ENCODE assay signal across 9 cellular contexts in genomic region chr14:22737052-22737451, GRCh38. TPM values are rescaled to one million over a fixed set of nuclear protein-coding genes. Genes with fewer than 3 reads are reported as not detected.
DNase-seq lines count a peak whose midpoint lies in the region; ATAC-seq and TF ChIP-seq lines count a peak whose summit lies in the region.
"Had no signal": no experiment of that assay in that cellular context is flagged by ENCODE, and none has a peak within 500 bp of the region (broad histone marks: within the 10 kb centered on the region; RNA-seq: fewer than 3 reads in every experiment).

No MANE protein-coding gene starts in this region.

- H3K36me3 ChIP-seq in smooth muscle cell (ENCODE audit: low read depth): no peaks in the 10 kb centered on the region
- H3K36me3 ChIP-seq in testis (ENCODE audit: low read depth, missing control alignments): no peaks in the 10 kb centered on the region

- no peak overlapping the region for H3K9ac ChIP-seq in smooth muscle cell (ENCODE audit: low read depth)

- TF ChIP-seq POLR2A in testis (IDR thresholded peaks at IDR 0.05): no peak

- peak; percentile 68 for ATAC-seq in HG02885 (IDR thresholded peaks at IDR 0.05; ENCODE audit: poor library complexity, unreplicated experiment)
- peak; percentile 82 to 96 for ATAC-seq in stimulated activated naive B cell treated with anti-CD40 and anti-IgM and Interleukin-4, amounts not matched to agents 10 μg/mL and 1 μg/mL and 100 μg/mL, for 72 hours (replicated peaks)

- peaks cover 4 to 8% of the 10 kb centered on the region in 2 donors for H3K4me1 Mint-ChIP-seq in stimulated activated naive B cell treated with anti-CD40 and anti-IgM and Interleukin-4, amounts not matched to agents 10 μg/mL and 1 μg/mL and 100 μg/mL, for 72 hours
- H3K4me1 Mint-ChIP-seq in CD14-positive monocyte: peaks cover 2% of the 10 kb centered on the region

- 89% methylated on average over 1 of the region's 1 CpG for WGBS in smooth muscle cell (ENCODE audit: low lambda C conversion rate)
- 93 to 97% methylated on average over 1 of the region's 1 CpG for WGBS in testis, 2 donors

- H3K27me3 ChIP-seq in smooth muscle cell (ENCODE audit: low read depth): no peaks in the 10 kb centered on the region
- H3K27me3 ChIP-seq in testis: no peaks in the 10 kb centered on the region

- no peaks in the 10 kb centered on the region for H3K9me3 ChIP-seq in smooth muscle cell (replicated peaks; ENCODE audit: low read depth)
- no peaks in the 10 kb centered on the region for H3K9me3 ChIP-seq in testis

- H3K27me3 Mint-ChIP-seq in stimulated activated naive B cell treated with anti-CD40 and anti-IgM and Interleukin-4, amounts not matched to agents 10 μg/mL and 1 μg/mL and 100 μg/mL, for 72 hours: no peaks in the 10 kb centered on the region
- peaks cover 3 to 8% (median 3%) of the 10 kb centered on the region in 3 donors for H3K27me3 Mint-ChIP-seq in CD14-positive monocyte (ENCODE audit: low read depth in 3 of 3)

- no peak for TF ChIP-seq CTCF in CD14-positive monocyte (IDR thresholded peaks at IDR 0.05)
- no peak for TF ChIP-seq CTCF in smooth muscle cell (IDR thresholded peaks at IDR 0.05; ENCODE audit: borderline replicate concordance, insufficient read depth, poor library complexity, severe bottlenecking)
- TF ChIP-seq CTCF in testis (IDR thresholded peaks at IDR 0.05): no peak

- H4K20me1 ChIP-seq in smooth muscle cell (ENCODE audit: low read depth): no peaks in the 10 kb centered on the region

- peaks cover 2 to 4% of the 10 kb centered on the region in 2 donors for H3K36me3 Mint-ChIP-seq in stimulated activated naive B cell treated with anti-CD40 and anti-IgM and Interleukin-4, amounts not matched to agents 10 μg/mL and 1 μg/mL and 100 μg/mL, for 72 hours
- H3K36me3 Mint-ChIP-seq in CD14-positive monocyte: no peaks in the 10 kb centered on the region

- no peak overlapping the region for H3K4me3 Mint-ChIP-seq in stimulated activated naive B cell treated with anti-CD40 and anti-IgM and Interleukin-4, amounts not matched to agents 10 μg/mL and 1 μg/mL and 100 μg/mL, for 72 hours
- H3K4me3 Mint-ChIP-seq in CD14-positive monocyte: no peak overlapping the region

- H3K4me1 ChIP-seq in smooth muscle cell (ENCODE audit: low read depth): no peaks in the 10 kb centered on the region
- no peaks in the 10 kb centered on the region for H3K4me1 ChIP-seq in testis

- H3K27ac ChIP-seq in smooth muscle cell (ENCODE audit: low read depth): no peak overlapping the region
- H3K27ac ChIP-seq in testis: no peak overlapping the region

- no peak overlapping the region for H3K4me2 ChIP-seq in smooth muscle cell

- no peaks in the 10 kb centered on the region for H3K9me3 Mint-ChIP-seq in stimulated activated naive B cell treated with anti-CD40 and anti-IgM and Interleukin-4, amounts not matched to agents 10 μg/mL and 1 μg/mL and 100 μg/mL, for 72 hours
- H3K9me3 Mint-ChIP-seq in CD14-positive monocyte: peaks cover 0 to 5% (median 4%) of the 10 kb centered on the region in 7 donors

- no peaks in the 10 kb centered on the region for H3F3A ChIP-seq in smooth muscle cell (ENCODE audit: low read depth)

- H3K4me3 ChIP-seq in smooth muscle cell (no peak overlapping the region), testis (no peak overlapping the region)

- H3K79me2 ChIP-seq in smooth muscle cell (ENCODE audit: low read depth): no peaks in the 10 kb centered on the region

- intact Hi-C loops in CD14-positive monocyte (cut with micrococcal nuclease) (no loop called here), testis (cut with DNase I; ENCODE audit: low total_unique reads) (no loop called here)

- DNase-seq in activated T-cell treated with anti-CD3 and anti-CD28 coated beads for 48 hours (ENCODE audit: low read depth) (peak; percentile 31), CD14-positive monocyte (ENCODE audit: low spot score) (no peak), smooth muscle cell (lab: John Stamatoyannopoulos, UW; ENCODE audit: unreplicated experiment) (no peak), testis (no peak)
- DNase-seq in activated T-cell treated with anti-CD3 and anti-CD28 coated beads, Interleukin-2, amount 50 U/mL, for 1 hour: no peak
- DNase-seq in activated T-cell treated with anti-CD3 and anti-CD28 coated beads, Interleukin-2, amount 50 U/mL, for 48 hours: peak; percentile 53 to 63
- peak; percentile 3 for DNase-seq in stimulated activated naive B cell treated with anti-CD40 and anti-IgM and Interleukin-4, amounts not matched to agents 10 μg/mL and 1 μg/mL and 100 μg/mL, for 72 hours
- DNase-seq: IMR-90 had no signal

- H2AFZ ChIP-seq in smooth muscle cell (ENCODE audit: low read depth): no peak overlapping the region

- no peak overlapping the region for H3K27ac Mint-ChIP-seq in stimulated activated naive B cell treated with anti-CD40 and anti-IgM and Interleukin-4, amounts not matched to agents 10 μg/mL and 1 μg/mL and 100 μg/mL, for 72 hours
- peak overlapping the region in 1 of 7 donors; percentile 42 for H3K27ac Mint-ChIP-seq in CD14-positive monocyte

RNA-seq across cellular contexts. Expression of gene OXA1L, which starts 29.4 kb away (rescaled TPM):
- polyA plus RNA-seq in CD14-positive monocyte (10 to 100 TPM; 61.2 to 86.9 TPM), smooth muscle cell (55.9 and 69.3 TPM in 2 replicates), testis (ENCODE audit: insufficient read depth, low read depth, low replicate concordance) (76.8 TPM)
- total RNA-seq in smooth muscle cell (88.8 and 93.8 TPM in 2 replicates), testis (10 to 100 TPM; 61.7 to 79.8 TPM)

Comparison
In these comparisons a context has a peak if more than half of its experiments do, and no peak if none do; other contexts are left out.
1. DNase-seq: peak in activated T-cell treated with anti-CD3 and anti-CD28 coated beads for 48 hours (single experiment), activated T-cell treated with anti-CD3 and anti-CD28 coated beads, Interleukin-2, amount 50 U/mL, for 48 hours (2 of 2) and stimulated activated naive B cell treated with anti-CD40 and anti-IgM and Interleukin-4, amounts not matched to agents 10 μg/mL and 1 μg/mL and 100 μg/mL, for 72 hours (single experiment); none in activated T-cell treated with anti-CD3 and anti-CD28 coated beads, Interleukin-2, amount 50 U/mL, for 1 hour (single experiment), CD14-positive monocyte (single experiment), smooth muscle cell (single experiment) and testis (single experiment).